In genomic region chr13:114282143-114282685, GRCh38 we compare ENCODE assay signal across 2 cellular contexts.
TF ChIP-seq lines count a peak whose summit lies in the region.

No MANE protein-coding gene starts in this region.

TF ChIP-seq in HEK293T, 16 proteins besides CTCF, POLR2A, EP300 and RAD21 (continued from another document):
- no peak for TF ChIP-seq BHLHE40 (IDR thresholded peaks at IDR 0.05; ENCODE audit: borderline replicate concordance)
- TF ChIP-seq HDGF (IDR thresholded peaks at IDR 0.05; ENCODE audit: borderline replicate concordance): no peak
TF ChIP-seq in HEK293T: peak in this region for 0.

TF ChIP-seq in H1, 55 proteins besides CTCF, POLR2A, EP300 and RAD21 (continued from another document):
- TF ChIP-seq TEAD4 (IDR thresholded peaks at IDR 0.05; ENCODE audit: low read depth, low read length): no peak
